ENCODE assay signal across 8 cellular contexts in the genomic region with DNA sequence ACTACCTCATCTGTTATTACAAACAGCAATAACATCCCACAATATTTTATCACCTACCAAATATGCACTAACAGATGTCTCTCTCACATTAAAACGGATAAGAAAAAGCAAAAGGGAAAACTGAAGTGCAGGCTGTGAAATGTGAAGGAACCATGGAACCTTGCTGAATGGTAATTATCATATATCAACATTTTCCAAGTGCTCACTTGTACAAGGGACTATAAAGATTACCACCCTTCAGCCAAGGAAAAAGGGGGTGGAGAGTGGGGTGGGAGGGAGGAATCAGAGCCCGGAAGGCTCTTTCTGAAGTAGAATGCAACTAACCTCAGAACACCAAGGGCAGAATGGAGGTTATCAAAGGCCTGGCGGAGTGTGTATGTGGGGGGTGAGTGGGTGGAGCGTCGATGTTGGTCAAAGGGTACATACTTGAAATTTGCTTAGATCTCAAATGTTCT. TPM values are rescaled to one million over a fixed set of nuclear protein-coding genes. Genes with fewer than 3 reads are reported as not detected.
DNase-seq lines count a peak whose midpoint lies in the region; ATAC-seq and TF ChIP-seq lines count a peak whose summit lies in the region.

No MANE protein-coding gene starts in this region.

- peaks cover 3% of the 10 kb centered on the region for H3K36me3 Mint-ChIP-seq in progenitor cell of endocrine pancreas (ENCODE audit: insufficient read depth)

- peaks cover 4% of the 10 kb centered on the region for H3K9me3 Mint-ChIP-seq in progenitor cell of endocrine pancreas (ENCODE audit: low read depth)

- no peak for ATAC-seq in HG02973 (IDR thresholded peaks at IDR 0.05; ENCODE audit: unreplicated experiment)

- peak; percentile 21 to 26 for DNase-seq in stimulated activated CD4-positive, alpha-beta T cell treated with anti-CD3 and anti-CD28 coated beads, Interleukin-2, amount 100 ng/mL, for 24 hours
- DNase-seq in stimulated activated CD4-positive, alpha-beta T cell treated with anti-CD3 and anti-CD28 coated beads, Interleukin-2, amount 100 ng/mL, for 48 hours: no peak
- DNase-seq in activated CD4-positive, alpha-beta T cell treated with anti-CD3 and anti-CD28 coated beads, Interleukin-2, amount 50 U/mL, for 4 hours: peak; percentile 18 to 28
- DNase-seq in esophagus muscularis mucosa (ENCODE audit: extremely low spot score) (no peak), progenitor cell of endocrine pancreas (ENCODE audit: low spot score, unreplicated experiment) (no peak), NOMO-1 treated with dmso at 0.1 percent for 144 hours (lab: John Stamatoyannopoulos, UW; ENCODE audit: unreplicated experiment) (no peak), NCI-H2171 (lab: John Stamatoyannopoulos, UW) (no peak)

- peaks cover 18 to 59% (median 49%) of the 10 kb centered on the region in 4 donors for H3K4me1 ChIP-seq in esophagus muscularis mucosa

- H3K27ac Mint-ChIP-seq in progenitor cell of endocrine pancreas: peak overlapping the region; percentile 91

- H3K4me1 Mint-ChIP-seq in progenitor cell of endocrine pancreas (ENCODE audit: low read depth): peaks cover 6% of the 10 kb centered on the region

- no peak for TF ChIP-seq CTCF in esophagus muscularis mucosa (IDR thresholded peaks at IDR 0.05)
- no peak for TF ChIP-seq CTCF in progenitor cell of endocrine pancreas (IDR thresholded peaks at IDR 0.05; ENCODE audit: unreplicated experiment)

- H3K27me3 Mint-ChIP-seq in progenitor cell of endocrine pancreas: peaks cover 4% of the 10 kb centered on the region

- peaks cover 0 to 16% (median 9%) of the 10 kb centered on the region in 4 donors for H3K36me3 ChIP-seq in esophagus muscularis mucosa

- 28% methylated on average over 5 of the region's 5 CpGs for WGBS in esophagus muscularis mucosa

- intact Hi-C loops in esophagus muscularis mucosa (cut with DNase I): no loop called here

- no peaks in the 10 kb centered on the region for H3K27me3 ChIP-seq in esophagus muscularis mucosa

- TF ChIP-seq POLR2A in esophagus muscularis mucosa (IDR thresholded peaks at IDR 0.05; ENCODE audit: low read depth): no peak

- H3K4me3 Mint-ChIP-seq in progenitor cell of endocrine pancreas (ENCODE audit: low read depth): peak overlapping the region; percentile 95

- H3K9me3 ChIP-seq in esophagus muscularis mucosa: no peaks in the 10 kb centered on the region

- H3K27ac ChIP-seq in esophagus muscularis mucosa (replicated peaks in 1 of 4): peak overlapping the region in 3 of 4 donors; percentile 91 to 95 (median 94)

- no peak for TF ChIP-seq EP300 in esophagus muscularis mucosa (IDR thresholded peaks at IDR 0.05)

- peak overlapping the region; percentile 77 to 96 (median 86) for H3K4me3 ChIP-seq in esophagus muscularis mucosa

RNA-seq across cellular contexts. Expression of gene SNX6, which starts 1.2 kb away (rescaled TPM):
- 10 to 100 TPM; 54.5 to 99.9 (median 73.4) TPM for total RNA-seq in esophagus muscularis mucosa
- 73.4 and 79.5 TPM in 2 replicates for total RNA-seq in progenitor cell of endocrine pancreas

Comparison
In these comparisons a context has a peak if more than half of its experiments do, and no peak if none do; other contexts are left out.
1. DNase-seq: peak in stimulated activated CD4-positive, alpha-beta T cell treated with anti-CD3 and anti-CD28 coated beads, Interleukin-2, amount 100 ng/mL, for 24 hours (2 of 2) and activated CD4-positive, alpha-beta T cell treated with anti-CD3 and anti-CD28 coated beads, Interleukin-2, amount 50 U/mL, for 4 hours (2 of 2); none in stimulated activated CD4-positive, alpha-beta T cell treated with anti-CD3 and anti-CD28 coated beads, Interleukin-2, amount 100 ng/mL, for 48 hours (0 of 2), esophagus muscularis mucosa (single experiment), progenitor cell of endocrine pancreas (single experiment), NOMO-1 treated with dmso at 0.1 percent for 144 hours (single experiment) and NCI-H2171 (single experiment).